ENCODE assay signal across 13 cellular contexts in the genomic region with DNA sequence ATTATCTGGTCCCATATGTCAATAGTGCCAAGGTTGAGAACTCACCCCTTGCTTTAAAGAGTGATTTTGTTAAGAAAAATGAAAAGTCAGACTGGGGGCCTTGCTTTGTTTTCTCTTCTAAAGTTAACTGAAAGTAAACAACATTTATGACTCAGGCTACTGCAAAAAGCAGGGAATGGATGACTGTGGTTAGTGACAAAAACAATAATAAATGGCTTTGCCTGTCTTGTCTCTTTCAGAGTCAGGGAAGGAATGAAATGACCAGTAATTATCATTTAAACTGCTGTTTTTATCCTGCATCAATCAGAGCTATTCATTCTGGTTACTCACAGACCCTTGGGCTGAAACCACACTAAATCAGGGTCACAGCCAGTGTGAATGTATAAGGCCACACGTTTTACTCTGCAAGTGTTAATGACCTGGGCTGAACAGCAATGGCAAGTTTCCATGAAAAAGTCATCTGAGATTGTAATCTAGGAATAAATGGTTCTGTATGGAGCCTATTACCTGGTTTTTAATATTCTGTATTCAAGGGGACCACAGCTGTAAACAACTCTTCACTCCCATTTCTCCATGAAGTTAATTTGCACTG.
DNase-seq lines count a peak whose midpoint lies in the region; ATAC-seq, FAIRE-seq and TF ChIP-seq lines count a peak whose summit lies in the region.
"Had no signal": no experiment of that assay in that cellular context is flagged by ENCODE, and none has a peak within 500 bp of the region (broad histone marks: within the 10 kb centered on the region; RNA-seq: fewer than 3 reads in every experiment).

No MANE protein-coding gene starts in this region.

- no peaks in the 10 kb centered on the region for H4K20me1 ChIP-seq in GM23248 (ENCODE audit: insufficient read depth)
- H4K20me1 ChIP-seq in endothelial cell of umbilical vein (replicated peaks; ENCODE audit: control insufficient read depth, extremely low read depth, insufficient read depth, low read length), result no peaks in the 10 kb centered on the region
- H4K20me1 ChIP-seq in Karpas-422 (ENCODE audit: insufficient read depth, low read depth, low read length), result no peaks in the 10 kb centered on the region

- no peaks in the 10 kb centered on the region for H3K9me1 ChIP-seq in endothelial cell of umbilical vein (replicated peaks; ENCODE audit: control insufficient read depth, extremely low read depth, insufficient read depth, low read length)

- H3K9me2 ChIP-seq in GM23248 (ENCODE audit: insufficient read depth), result no peaks in the 10 kb centered on the region
- no peaks in the 10 kb centered on the region for H3K9me2 ChIP-seq in Karpas-422 (replicated peaks; ENCODE audit: insufficient read depth, low read length)

- H3K27ac ChIP-seq in GM23248 (peak overlapping the region; percentile 42), endothelial cell of umbilical vein (ENCODE audit: insufficient read depth, low read depth, low read length) (no peak overlapping the region), pancreas (no peak overlapping the region), Karpas-422 (ENCODE audit: low read length) (no peak overlapping the region)
- H3K27ac ChIP-seq: SK-N-MC, spleen had no signal

- peaks cover 18% of the 10 kb centered on the region for H3F3A ChIP-seq in GM23248 (ENCODE audit: insufficient read depth)

- CTCF ChIA-PET in endothelial cell of umbilical vein (lab: Charles Lee), result interaction anchor here (1.1 to 1.2 kb wide), 2 partner anchors 10 to 35 kb away, joined by 3 read pairs; no protein-coding TSS in a partner anchor

- POLR2A ChIA-PET in endothelial cell of umbilical vein (lab: Charles Lee), result no interaction called here

- peak; percentile 67 for FAIRE-seq in endothelial cell of umbilical vein (lab: Jason Lieb, UNC)
- no peak for FAIRE-seq in pancreas (lab: Jason Lieb, UNC)
- FAIRE-seq: urothelium cell line had no signal

- ATAC-seq in pancreas, result peak in 3 of 4 donors; percentile 25 to 41 (median 37)
- ATAC-seq in HG03159 (IDR thresholded peaks at IDR 0.05; ENCODE audit: unreplicated experiment), result no peak

- in situ Hi-C loops in GM23248 (cut with MboI), result no loop called here

- peak; percentile 63 for DNase-seq in GM23248
- DNase-seq in NT2/D1 (ENCODE audit: low read depth, low spot score), result no peak
- DNase-seq in endothelial cell of umbilical vein (ENCODE audit: low read depth, low spot score), result no peak
- DNase-seq in pancreas, result no peak
- DNase-seq in Karpas-422, result no peak
- no peak for DNase-seq in DMS79 treated with DMSO at 0.1 percent for 48 hours (lab: John Stamatoyannopoulos, UW)
- no peak for DNase-seq in HT-29 (ENCODE audit: low spot score)
- DNase-seq: activated gamma-delta T cell treated with Interleukin-2 at 50 U/mL for 16 hours, dermis blood vessel endothelial cell, spleen had no signal

- H3K9me3 ChIP-seq in GM23248 (ENCODE audit: low read depth) (no peaks in the 10 kb centered on the region), NT2/D1 (ENCODE audit: insufficient read depth, low read length) (no peaks in the 10 kb centered on the region; the same call in 1 of the 2 replicates), endothelial cell of umbilical vein (replicated peaks; ENCODE audit: control insufficient read depth, insufficient read depth, low read length) (no peaks in the 10 kb centered on the region), pancreas (no peaks in the 10 kb centered on the region), Karpas-422 (ENCODE audit: low read length) (no peaks in the 10 kb centered on the region)
- H3K9me3 ChIP-seq: spleen had no signal

- no peak overlapping the region for H2AFZ ChIP-seq in GM23248
- no peak overlapping the region for H2AFZ ChIP-seq in endothelial cell of umbilical vein (ENCODE audit: low read depth, low read length)
- H2AFZ ChIP-seq in Karpas-422 (ENCODE audit: low read length), result no peak overlapping the region

- intact Hi-C loops in endothelial cell of umbilical vein (cut with micrococcal nuclease), result no loop called here
- intact Hi-C loops in pancreas (cut with DNase I), result no loop called here

- no peaks in the 10 kb centered on the region for H3K36me3 ChIP-seq in GM23248 (ENCODE audit: low read depth)
- H3K36me3 ChIP-seq in NT2/D1 (ENCODE audit: insufficient read depth, insufficient read length, low read length), result peaks cover 9% of the 10 kb centered on the region
- peaks cover 2 to 4% of the 10 kb centered on the region in 2 experiments for H3K36me3 ChIP-seq in endothelial cell of umbilical vein (ENCODE audit: control insufficient read depth in 2 of 2, extremely low read depth in 1 of 2, insufficient read depth in 2 of 2, low read length in 2 of 2)
- no peaks in the 10 kb centered on the region for H3K36me3 ChIP-seq in pancreas
- no peaks in the 10 kb centered on the region for H3K36me3 ChIP-seq in Karpas-422 (ENCODE audit: insufficient read depth, low read length)

- H3K4me2 ChIP-seq in GM23248 (ENCODE audit: unreplicated experiment) (peak overlapping the region; percentile 10), endothelial cell of umbilical vein (ENCODE audit: insufficient read depth, low read length) (no peak overlapping the region), Karpas-422 (ENCODE audit: low read depth, low read length, poor library complexity, severe bottlenecking) (no peak overlapping the region)

- no peak for TF ChIP-seq POLR2A in endothelial cell of umbilical vein (IDR thresholded peaks at IDR 0.05; ENCODE audit: low read depth, low read length)

- peaks cover 37% of the 10 kb centered on the region for H3K4me1 ChIP-seq in GM23248 (ENCODE audit: insufficient read depth)
- peaks cover 4% of the 10 kb centered on the region for H3K4me1 ChIP-seq in NT2/D1 (ENCODE audit: insufficient read depth, insufficient read length)
- peaks cover 7% of the 10 kb centered on the region for H3K4me1 ChIP-seq in endothelial cell of umbilical vein (ENCODE audit: control insufficient read depth, extremely low read depth, insufficient read depth, low read length)
- peaks cover 6 to 18% (median 13%) of the 10 kb centered on the region in 3 donors for H3K4me1 ChIP-seq in pancreas
- H3K4me1 ChIP-seq in Karpas-422 (ENCODE audit: low read length), result peaks cover 5% of the 10 kb centered on the region; the same call in 1 of the 2 replicates
- H3K4me1 ChIP-seq: spleen had no signal

- TF ChIP-seq CTCF in endothelial cell of umbilical vein (IDR thresholded peaks at IDR 0.05; ENCODE audit: extremely low read depth in 1 of 2, insufficient read depth in 1 of 2, low read depth in 1 of 2, low read length in 2 of 2) (no peak), pancreas (IDR thresholded peaks at IDR 0.05) (no peak)

- BruUV-seq in endothelial cell of umbilical vein (replicated peaks; lab: Mats Ljungman, UMichigan), result no TSS peak

- WGBS in GM23248 (ENCODE audit: low coverage in 1 of 2, low lambda C conversion rate in 2 of 2, missing lambda C conversion rate in 2 of 2), 2 experiments, result 3 to 8% methylated on average over 1 of the region's 1 CpG
- 19 to 21% methylated on average over 1 of the region's 1 CpG for WGBS in pancreas, 2 donors

- H3K27me3 ChIP-seq in GM23248 (replicated peaks; ENCODE audit: insufficient read depth) (no peaks in the 10 kb centered on the region), NT2/D1 (ENCODE audit: insufficient read depth, insufficient read length) (no peaks in the 10 kb centered on the region), endothelial cell of umbilical vein (ENCODE audit: control insufficient read depth in 2 of 2, insufficient read depth in 2 of 2, low read length in 2 of 2) (no peaks in the 10 kb centered on the region), pancreas (no peaks in the 10 kb centered on the region), Karpas-422 (ENCODE audit: low read length) (no peaks in the 10 kb centered on the region)
- H3K27me3 ChIP-seq: spleen had no signal

- H3K79me2 ChIP-seq in GM23248 (ENCODE audit: insufficient read depth) (no peaks in the 10 kb centered on the region), endothelial cell of umbilical vein (ENCODE audit: control insufficient read depth, insufficient read depth, low read length) (no peaks in the 10 kb centered on the region), Karpas-422 (ENCODE audit: low read length) (no peaks in the 10 kb centered on the region)

- no peak overlapping the region for H3K9ac ChIP-seq in GM23248
- peak overlapping the region; percentile 1 for H3K9ac ChIP-seq in NT2/D1 (ENCODE audit: insufficient read length, low read depth)
- no peak overlapping the region for H3K9ac ChIP-seq in endothelial cell of umbilical vein (replicated peaks; ENCODE audit: extremely low read depth, insufficient read depth, low read length)
- no peak overlapping the region for H3K9ac ChIP-seq in Karpas-422 (ENCODE audit: low read length)

- dilution Hi-C loops in endothelial cell of umbilical vein (cut with MboI; ENCODE audit: extremely low pct_ligation_motif_present, low sequenced_read_pairs), result no loop called here

- H3K4me3 ChIP-seq in GM23248 (no peak overlapping the region), NT2/D1 (ENCODE audit: insufficient read length, low read depth) (no peak overlapping the region), endothelial cell of umbilical vein (replicated peaks in 1 of 3; ENCODE audit: insufficient read depth in 1 of 3, low read depth in 1 of 3, low read length in 3 of 3) (no peak overlapping the region), pancreas (no peak overlapping the region), Karpas-422 (ENCODE audit: low read length) (no peak overlapping the region)
- H3K4me3 ChIP-seq: SK-N-MC, spleen had no signal

TF ChIP-seq in endothelial cell of umbilical vein, 7 proteins besides CTCF, POLR2A, EP300 and RAD21:
- no peak for TF ChIP-seq GATA2 (IDR thresholded peaks at IDR 0.05; ENCODE audit: insufficient read depth, insufficient read length, low read depth, low read length)
- no peak for TF ChIP-seq FOS (IDR thresholded peaks at IDR 0.05; ENCODE audit: borderline replicate concordance, insufficient read depth, low read length)
- TF ChIP-seq POLR2AphosphoS5 (IDR thresholded peaks at IDR 0.05; ENCODE audit: insufficient read depth, low read depth, low read length), result no peak
- no peak for TF ChIP-seq MYC (IDR thresholded peaks at IDR 0.05; ENCODE audit: low read depth, low read length)
- no peak for TF ChIP-seq EZH2 (IDR thresholded peaks at IDR 0.05; ENCODE audit: borderline replicate concordance, low read depth, low read length, severe bottlenecking)
- TF ChIP-seq, protein P1, sequence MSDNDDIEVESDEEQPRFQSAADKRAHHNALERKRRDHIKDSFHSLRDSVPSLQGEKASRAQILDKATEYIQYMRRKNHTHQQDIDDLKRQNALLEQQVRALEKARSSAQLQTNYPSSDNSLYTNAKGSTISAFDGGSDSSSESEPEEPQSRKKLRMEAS (IDR thresholded peaks at IDR 0.05; ENCODE audit: insufficient read depth, insufficient read length), result no peak
- TF ChIP-seq JUN (IDR thresholded peaks at IDR 0.05; ENCODE audit: borderline replicate concordance, insufficient read depth, insufficient read length, low read depth), result no peak
